Comparison of ENCODE assay signal across 33 cellular contexts in genomic region chr1:186086583-186086982, GRCh38.
"Had no signal": no experiment of that assay in that cellular context is flagged by ENCODE, and none has a peak within 500 bp of the region (broad histone marks: within the 10 kb centered on the region; RNA-seq: fewer than 3 reads in every experiment).

No MANE protein-coding gene starts in this region.

- H3K4me3 ChIP-seq: MG63 had no signal

- DNase-seq: Kasumi-1, MG63, MM.1S, MV-4-11, NCI-H1048, NCI-H1092, NCI-H1092 treated with DMSO at 0.1 percent for 48 hours, NCI-H1105, NCI-H1105 treated with DMSO at 0.1 percent for 48 hours, NCI-H1417, NCI-H1417 treated with DMSO at 0.1 percent for 48 hours, NCI-H1436, NCI-H1436 treated with DMSO at 0.1 percent for 48 hours, NCI-H146, NCI-H1694, NCI-H1694 treated with DMSO at 0.1 percent for 48 hours, NCI-H187, NCI-H187 treated with DMSO at 0.1 percent for 48 hours, NCI-H1930, NCI-H2029, NCI-H2029 treated with DMSO at 0.1 percent for 48 hours, NCI-H2081, NCI-H2081 treated with DMSO at 0.1 percent for 48 hours, NCI-H2107, NCI-H2171, NCI-H2171 treated with DMSO at 0.1 percent for 48 hours, NCI-H2227 treated with DMSO at 0.1 percent for 48 hours, NCI-H226, NCI-H345, NCI-H446, NCI-H446 treated with DMSO at 0.1 percent for 48 hours, NCI-H510A, NCI-H510A treated with DMSO at 0.1 percent for 48 hours had no signal

- H3K9me3 ChIP-seq: MG63 had no signal

- H3K27me3 ChIP-seq: MG63 had no signal

- H3K36me3 ChIP-seq: MG63 had no signal
